Comparison of ENCODE assay signal across 1 cellular context in the genomic region with DNA sequence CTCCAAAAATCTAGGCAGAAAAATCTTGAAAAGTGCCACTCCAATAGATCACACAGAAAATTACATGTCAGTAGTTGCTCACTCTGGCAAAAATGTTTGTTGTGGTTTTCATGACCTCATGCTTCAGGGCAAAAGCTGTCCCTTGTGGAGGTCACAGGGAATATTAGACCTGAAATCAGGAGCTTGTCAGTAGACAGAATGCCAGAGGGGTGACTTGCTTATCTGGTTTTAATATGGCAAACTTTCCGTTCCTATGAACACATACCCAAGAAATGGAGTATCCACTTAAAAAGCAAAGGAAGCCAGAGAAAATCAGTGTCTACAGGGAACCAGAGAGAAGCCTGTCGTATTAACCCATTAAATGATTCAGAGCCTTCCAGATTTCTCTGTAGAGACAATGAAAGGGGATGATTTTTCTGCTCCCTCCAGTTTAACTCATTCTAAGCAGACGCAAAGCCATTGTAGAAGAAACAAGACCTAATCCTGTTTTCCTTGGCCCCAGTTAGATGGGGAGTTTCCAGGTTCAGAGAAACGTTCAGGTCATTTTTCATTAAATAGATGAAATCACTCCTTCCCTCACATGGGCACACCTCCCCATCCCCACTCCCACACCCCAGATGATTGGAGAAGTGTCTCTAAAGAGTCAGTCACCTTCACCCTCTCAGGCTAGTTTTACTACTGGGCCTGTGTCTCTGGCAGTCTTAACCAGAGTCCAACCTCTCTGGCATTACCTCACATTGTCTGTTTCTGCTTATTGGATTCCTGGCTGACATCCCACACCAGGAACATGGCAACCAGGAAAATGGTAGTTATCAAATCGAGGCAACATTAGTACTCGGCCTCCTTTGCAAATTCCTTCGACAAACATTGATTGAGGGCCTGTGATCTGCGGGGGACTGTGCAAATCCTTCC.
TF ChIP-seq lines count a peak whose summit lies in the region.

No MANE protein-coding gene starts in this region.

TF ChIP-seq in SK-N-SH treated with all-trans-retinoic acid at 6 μM for 48 hours, 23 proteins besides CTCF, POLR2A, EP300 and RAD21 (continued from another document):
- TF ChIP-seq SNAI2 (CRISPR knock-in tag; IDR thresholded peaks at IDR 0.05) = peak; percentile 94
- TF ChIP-seq ZNF8 (CRISPR knock-in tag; IDR thresholded peaks at IDR 0.05) = peak; percentile 40; the same call in 1 of the 2 replicates
- TF ChIP-seq PATZ1 (CRISPR knock-in tag; IDR thresholded peaks at IDR 0.05; ENCODE audit: borderline replicate concordance) = peak; percentile 97
- TF ChIP-seq RARB (CRISPR knock-in tag; IDR thresholded peaks at IDR 0.05) = peak; percentile 54; the same call in 1 of the 2 replicates
- peak; percentile 91 for TF ChIP-seq ZC3H10 (CRISPR knock-in tag; IDR thresholded peaks at IDR 0.05)
- peak; percentile 80 for TF ChIP-seq GLIS3 (CRISPR knock-in tag; IDR thresholded peaks at IDR 0.05)
- no peak for TF ChIP-seq OSR1 (CRISPR knock-in tag; IDR thresholded peaks at IDR 0.05)
- 0 out of 2 replicates have a peak, but pooled peaks have one; percentile 33 for TF ChIP-seq BACH2 (CRISPR knock-in tag; IDR thresholded peaks at IDR 0.05; ENCODE audit: borderline replicate concordance)
- no peak for TF ChIP-seq PPARA (CRISPR knock-in tag; IDR thresholded peaks at IDR 0.05; ENCODE audit: borderline replicate concordance)
- TF ChIP-seq ARNTL (CRISPR knock-in tag; IDR thresholded peaks at IDR 0.05; ENCODE audit: borderline replicate concordance, low read depth) = no peak
- peak; percentile 67; the same call in 1 of the 2 replicates for TF ChIP-seq ESRRG (CRISPR knock-in tag; IDR thresholded peaks at IDR 0.05)
- TF ChIP-seq TSHZ2 (CRISPR knock-in tag; IDR thresholded peaks at IDR 0.05) = peak; percentile 55; the same call in 1 of the 2 replicates
- TF ChIP-seq ZFP30 (CRISPR knock-in tag; IDR thresholded peaks at IDR 0.05) = no peak
